10 cellular contexts compared by ENCODE assay signal in genomic region chr17:50062323-50063243, GRCh38. TPM values are rescaled to one million over a fixed set of nuclear protein-coding genes. Genes with fewer than 3 reads are reported as not detected.
DNase-seq lines count a peak whose midpoint lies in the region; ATAC-seq, FAIRE-seq and TF ChIP-seq lines count a peak whose summit lies in the region.
"Had no signal": no experiment of that assay in that cellular context is flagged by ENCODE, and none has a peak within 500 bp of the region (broad histone marks: within the 10 kb centered on the region; RNA-seq: fewer than 3 reads in every experiment).

No MANE protein-coding gene starts in this region.

- no peak overlapping the region for H3K4me3 ChIP-seq in cardiac fibroblast (replicated peaks in 1 of 2; ENCODE audit: low read depth in 2 of 2, low read length in 2 of 2)
- H3K4me3 ChIP-seq in lower leg skin (ENCODE audit: low read depth, poor library complexity, severe bottlenecking): no peak overlapping the region

- TF ChIP-seq CTCF in cardiac fibroblast (IDR thresholded peaks at IDR 0.05; ENCODE audit: low read depth, low read length): no peak
- TF ChIP-seq CTCF in lower leg skin (IDR thresholded peaks at IDR 0.05): no peak

- FAIRE-seq in urothelium cell line (lab: Jason Lieb, UNC): peak; percentile 93

- no peak for TF ChIP-seq POLR2A in lower leg skin (IDR thresholded peaks at IDR 0.05)

- WGBS in lower leg skin, 2 donors: 42 to 57% methylated on average over 10 of the region's 10 CpGs

- intact Hi-C loops in lower leg skin (cut with DNase I; ENCODE audit: low total_unique reads): no loop called here

- ATAC-seq in HG03354 (IDR thresholded peaks at IDR 0.05; ENCODE audit: poor library complexity, severe bottlenecking, unreplicated experiment): no peak
- ATAC-seq: natural killer cell had no signal

- peak; percentile 100 for DNase-seq in M059J (ENCODE audit: low read depth)
- peak; percentile 89 to 90 for DNase-seq in cardiac fibroblast (ENCODE audit: low read depth in 2 of 2)
- DNase-seq in lower leg skin (ENCODE audit: low spot score in 2 of 2): peak; percentile 85 to 93
- peak; percentile 90 for DNase-seq in urothelium cell line (ENCODE audit: low spot score)
- DNase-seq in activated naive CD4-positive, alpha-beta T cell (lab: John Stamatoyannopoulos, UW): no peak
- DNase-seq in hippocampal formation (lab: John Stamatoyannopoulos, UW): no peak
- DNase-seq: activated naive CD4-positive, alpha-beta T cell treated with Interleukin-2 at 50 U/mL for 16 hours; natural killer cell; NCI-H526 treated with DMSO at 0.1 percent for 48 hours had no signal

RNA-seq across cellular contexts. Expression of gene ITGA3, which starts 6.7 kb away (rescaled TPM):
- 365 and 711 TPM in 2 replicates for total RNA-seq in M059J (2014; rRNA removed; shearing (Covaris generic))
- 100 to 1,000 TPM in 3 of 4 donors, 10 to 100 TPM in 1; 99.7 to 148 (median 121) TPM for total RNA-seq in lower leg skin

RNA-seq across cellular contexts. Expression of gene PDK2, which starts 32.6 kb away (rescaled TPM):
- 27.2 and 38.2 TPM in 2 replicates for total RNA-seq in M059J (2014; rRNA removed; shearing (Covaris generic))
- 10 to 100 TPM; 35.6 to 86.6 (median 57.0) TPM for total RNA-seq in lower leg skin

Comparison
In these comparisons a context has a peak if more than half of its experiments do, and no peak if none do; other contexts are left out.
1. DNase-seq: peak in M059J (single experiment), cardiac fibroblast (2 of 2), lower leg skin (2 of 2) and urothelium cell line (single experiment); none in activated naive CD4-positive, alpha-beta T cell (0 of 4) and hippocampal formation (0 of 2).